24 cellular contexts compared by ENCODE assay signal in the genomic region with DNA sequence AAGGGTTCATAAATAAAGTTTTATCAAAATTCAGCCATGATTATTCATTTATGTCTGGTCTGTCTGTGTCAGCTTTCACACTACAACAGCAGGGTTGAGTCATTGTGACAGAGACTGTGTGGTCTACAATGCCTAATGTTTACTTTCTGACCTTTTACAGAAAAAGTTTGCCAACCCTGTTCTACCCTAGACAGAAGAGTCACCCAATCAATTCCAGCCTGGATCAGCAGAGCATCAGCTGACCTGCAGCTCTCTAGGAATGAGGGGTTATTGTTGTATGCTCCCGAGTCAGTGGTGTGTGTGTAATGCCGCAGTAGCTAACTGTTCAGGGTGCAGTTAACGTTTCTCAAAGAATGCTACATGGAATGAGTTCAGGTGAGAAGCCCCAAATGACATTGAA.
DNase-seq lines count a peak whose midpoint lies in the region; ATAC-seq, FAIRE-seq and TF ChIP-seq lines count a peak whose summit lies in the region.
"Had no signal": no experiment of that assay in that cellular context is flagged by ENCODE, and none has a peak within 500 bp of the region (broad histone marks: within the 10 kb centered on the region; RNA-seq: fewer than 3 reads in every experiment).

No MANE protein-coding gene starts in this region.

- peaks cover 11% of the 10 kb centered on the region; the same call in 1 of the 2 replicates for H3K4me1 ChIP-seq in HepG2 (ENCODE audit: insufficient read depth, low read length)
- H3K4me1 ChIP-seq in right lobe of liver, result no peaks in the 10 kb centered on the region
- H3K4me1 ChIP-seq: Peyer's patch had no signal

- TF ChIP-seq RAD21 in HepG2 (CRISPR knock-in tag; IDR thresholded peaks at IDR 0.05), result no peak

- H3K79me2 ChIP-seq in HepG2 (ENCODE audit: insufficient read depth, low read length), result no peaks in the 10 kb centered on the region

- peak; percentile 50 for DNase-seq in HepG2 (ENCODE audit: low spot score)
- DNase-seq in right lobe of liver, result no peak
- peak; percentile 15 for DNase-seq in HT1080 (ENCODE audit: low read depth)
- DNase-seq in stimulated activated effector memory CD8-positive, alpha-beta T cell treated with anti-CD3 and anti-CD28 coated beads, Interleukin-12 subunit alpha, Interleukin-12 subunit beta, amount 100 ng/mL, for 72 hours (ENCODE audit: low spot score in 2 of 2), result no peak
- DNase-seq in NCI-H187 treated with DMSO at 0.1 percent for 48 hours (lab: John Stamatoyannopoulos, UW), result no peak
- no peak for DNase-seq in ureter (ENCODE audit: low spot score)
- DNase-seq: KBM-7; MV-4-11; NCI-H1105 treated with DMSO at 0.1 percent for 48 hours; NCI-H146; NCI-H2029; NCI-H446 treated with DMSO at 0.1 percent for 48 hours; NCI-H526; NCI-H82; NK-92 treated with Interleukin-12 subunit alpha and Interleukin-12 subunit beta, amount 100 ng/mL, for 24 hours; Peyer's patch; SHP77 treated with DMSO at 0.1 percent for 48 hours had no signal

- H3K4me3 ChIP-seq in HepG2 (replicated peaks in 1 of 3; ENCODE audit: insufficient read depth in 1 of 3, low read depth in 2 of 3, low read length in 3 of 3), result no peak overlapping the region
- H3K4me3 ChIP-seq in right lobe of liver, result no peak overlapping the region
- H3K4me3 ChIP-seq: Peyer's patch, SK-N-MC had no signal

- CTCF ChIA-PET in HepG2 (lab: Yijun Ruan, JAX; ENCODE audit: low intra/inter-chr PET ratio, low total read pairs), result no interaction called here

- H3K27me3 ChIP-seq in HepG2 (ENCODE audit: control insufficient read depth in 1 of 2, insufficient read depth in 2 of 2, low read length in 2 of 2) (no peaks in the 10 kb centered on the region; a peak in 1 of 5 replicates), right lobe of liver (no peaks in the 10 kb centered on the region)
- H3K27me3 ChIP-seq: Peyer's patch had no signal

- FAIRE-seq in HepG2 (lab: Jason Lieb, UNC), result no peak
- FAIRE-seq: GM18507, HTR-8/SVneo had no signal

- H3K27ac ChIP-seq in HepG2 (ENCODE audit: extremely low read length, insufficient read depth, low read length) (no peak overlapping the region), right lobe of liver (no peak overlapping the region)
- H3K27ac ChIP-seq: C4-2B, Peyer's patch, SK-N-MC had no signal

- H3K9me3 Mint-ChIP-seq in activated T-helper 17 cell treated with anti-CD3 and anti-CD28 coated beads, Interleukin-2, amount 50 U/mL, for 72 hours, result no peaks in the 10 kb centered on the region
- H3K9me3 Mint-ChIP-seq in stimulated activated effector memory CD8-positive, alpha-beta T cell treated with anti-CD3 and anti-CD28 coated beads, Interleukin-12 subunit alpha, Interleukin-12 subunit beta, amount 100 ng/mL, for 72 hours, result no peaks in the 10 kb centered on the region
- H3K9me3 Mint-ChIP-seq: CD8-positive, alpha-beta T cell had no signal

- H3K36me3 ChIP-seq in HepG2 (replicated peaks in 1 of 2; ENCODE audit: control insufficient read depth in 1 of 2, insufficient read depth in 2 of 2, low read length in 2 of 2) (no peaks in the 10 kb centered on the region), right lobe of liver (no peaks in the 10 kb centered on the region)
- H3K36me3 ChIP-seq: Peyer's patch had no signal

- no peak overlapping the region for H3K4me2 ChIP-seq in HepG2 (ENCODE audit: low read depth, low read length)

- H3K27me3 Mint-ChIP-seq in activated T-helper 17 cell treated with anti-CD3 and anti-CD28 coated beads, Interleukin-2, amount 50 U/mL, for 72 hours, result peaks cover 31% of the 10 kb centered on the region

- POLR2A ChIA-PET in HepG2 (lab: Yijun Ruan, JAX), result no interaction called here

- intact Hi-C loops in HepG2 (cut with micrococcal nuclease; ENCODE audit: unreplicated experiment), result loop anchor here (10.0 kb wide), 1 partner anchor 50 kb away; no protein-coding TSS in a partner anchor
- intact Hi-C loops in right lobe of liver (cut with DNase I), result no loop called here

- no TSS peak for BruUV-seq in HepG2 (replicated peaks; lab: Mats Ljungman, UMichigan)

- H2AFZ ChIP-seq in HepG2 (ENCODE audit: low read length), result no peak overlapping the region

- TF ChIP-seq CTCF in HepG2 (CRISPR knock-in tag; IDR thresholded peaks at IDR 0.05), result no peak
- TF ChIP-seq CTCF in right lobe of liver (IDR thresholded peaks at IDR 0.05), result no peak

- no peak for TF ChIP-seq EP300 in HepG2 (IDR thresholded peaks at IDR 0.05; ENCODE audit: low read depth in 2 of 2, low read length in 2 of 2)
- no peak for TF ChIP-seq EP300 in HepG2 (CRISPR knock-in tag; IDR thresholded peaks at IDR 0.05; ENCODE audit: borderline replicate concordance)

- no peak overlapping the region for H3K27ac Mint-ChIP-seq in activated T-helper 17 cell treated with anti-CD3 and anti-CD28 coated beads, Interleukin-2, amount 50 U/mL, for 72 hours
- no peak overlapping the region for H3K27ac Mint-ChIP-seq in stimulated activated effector memory CD8-positive, alpha-beta T cell treated with anti-CD3 and anti-CD28 coated beads, Interleukin-12 subunit alpha, Interleukin-12 subunit beta, amount 100 ng/mL, for 72 hours
- H3K27ac Mint-ChIP-seq: B cell; CD8-positive, alpha-beta T cell had no signal

- in situ Hi-C loops in HepG2 (cut with HindIII; ENCODE audit: extremely low pct_ligation_motif_present, low pct_unique_long_range_greater_than_20kb), result loop anchor here (25.0 kb wide), 1 partner anchor 842 kb away; no protein-coding TSS in a partner anchor

- no peaks in the 10 kb centered on the region for H3K4me1 Mint-ChIP-seq in activated T-helper 17 cell treated with anti-CD3 and anti-CD28 coated beads, Interleukin-2, amount 50 U/mL, for 72 hours
- H3K4me1 Mint-ChIP-seq in stimulated activated effector memory CD8-positive, alpha-beta T cell treated with anti-CD3 and anti-CD28 coated beads, Interleukin-12 subunit alpha, Interleukin-12 subunit beta, amount 100 ng/mL, for 72 hours, result peaks cover 7% of the 10 kb centered on the region
- H3K4me1 Mint-ChIP-seq: B cell had no signal

- no peaks in the 10 kb centered on the region for H3K36me3 Mint-ChIP-seq in activated T-helper 17 cell treated with anti-CD3 and anti-CD28 coated beads, Interleukin-2, amount 50 U/mL, for 72 hours (ENCODE audit: low read depth)
- no peaks in the 10 kb centered on the region for H3K36me3 Mint-ChIP-seq in stimulated activated effector memory CD8-positive, alpha-beta T cell treated with anti-CD3 and anti-CD28 coated beads, Interleukin-12 subunit alpha, Interleukin-12 subunit beta, amount 100 ng/mL, for 72 hours
- H3K36me3 Mint-ChIP-seq: CD8-positive, alpha-beta T cell had no signal

- no peaks in the 10 kb centered on the region for H3K9me3 ChIP-seq in HepG2 (ENCODE audit: low read length)
- no peaks in the 10 kb centered on the region for H3K9me3 ChIP-seq in right lobe of liver
- H3K9me3 ChIP-seq: Peyer's patch had no signal

- no peak overlapping the region for H3K9ac ChIP-seq in HepG2 (ENCODE audit: insufficient read depth, low read depth, low read length)

- WGBS in HepG2 (ENCODE audit: low lambda C conversion rate), result 6% methylated on average over 3 of the region's 3 CpGs
- 11% methylated on average over 1 of the region's 3 CpGs for WGBS in right lobe of liver (ENCODE audit: insufficient coverage, low coverage, low lambda C conversion rate, missing lambda C conversion rate)

- TF ChIP-seq POLR2A in HepG2 (IDR thresholded peaks at IDR 0.05; ENCODE audit: insufficient read depth in 1 of 2, low read depth in 2 of 2, low read length in 2 of 2) (no peak), right lobe of liver (IDR thresholded peaks at IDR 0.05) (no peak)

- H3K4me3 Mint-ChIP-seq in activated T-helper 17 cell treated with anti-CD3 and anti-CD28 coated beads, Interleukin-2, amount 50 U/mL, for 72 hours, result no peak overlapping the region
- no peak overlapping the region for H3K4me3 Mint-ChIP-seq in stimulated activated effector memory CD8-positive, alpha-beta T cell treated with anti-CD3 and anti-CD28 coated beads, Interleukin-12 subunit alpha, Interleukin-12 subunit beta, amount 100 ng/mL, for 72 hours
- H3K4me3 Mint-ChIP-seq: B cell; CD8-positive, alpha-beta T cell had no signal

- no peaks in the 10 kb centered on the region for H4K20me1 ChIP-seq in HepG2 (ENCODE audit: insufficient read depth, low read length)

- ATAC-seq in HepG2 (peak; percentile 53; the same call in 2 of the 3 replicates), right lobe of liver (no peak)
- peak; percentile 74 for ATAC-seq in activated T-helper 17 cell treated with anti-CD3 and anti-CD28 coated beads, Interleukin-2, amount 50 U/mL, for 72 hours (replicated peaks)
- peak; percentile 61 for ATAC-seq in stimulated activated effector memory CD8-positive, alpha-beta T cell treated with anti-CD3 and anti-CD28 coated beads, Interleukin-12 subunit alpha, Interleukin-12 subunit beta, amount 100 ng/mL, for 72 hours
- ATAC-seq: CD8-positive, alpha-beta T cell had no signal

TF ChIP-seq in HepG2, 621 proteins besides CTCF, POLR2A, EP300 and RAD21 (continues in another document):
- TF ChIP-seq CREM (IDR thresholded peaks at IDR 0.05), result peak; percentile 12; the same call in 1 of the 2 replicates
- no peak for TF ChIP-seq CREM (CRISPR knock-in tag; IDR thresholded peaks at IDR 0.05)
- peak; percentile 98 for TF ChIP-seq BCL6 (CRISPR knock-in tag; IDR thresholded peaks at IDR 0.05)
- TF ChIP-seq, protein P1, sequence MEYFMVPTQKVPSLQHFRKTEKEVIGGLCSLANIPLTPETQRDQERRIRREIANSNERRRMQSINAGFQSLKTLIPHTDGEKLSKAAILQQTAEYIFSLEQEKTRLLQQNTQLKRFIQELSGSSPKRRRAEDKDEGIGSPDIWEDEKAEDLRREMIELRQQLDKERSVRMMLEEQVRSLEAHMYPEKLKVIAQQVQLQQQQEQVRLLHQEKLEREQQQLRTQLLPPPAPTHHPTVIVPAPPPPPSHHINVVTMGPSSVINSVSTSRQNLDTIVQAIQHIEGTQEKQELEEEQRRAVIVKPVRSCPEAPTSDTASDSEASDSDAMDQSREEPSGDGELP (IDR thresholded peaks at IDR 0.05; ENCODE audit: borderline replicate concordance, low read depth), result peak; percentile 74; the same call in 1 of the 2 replicates
- no peak for TF ChIP-seq ZNF484 (CRISPR knock-in tag; IDR thresholded peaks at IDR 0.05; ENCODE audit: borderline replicate concordance, low read depth)
- peak; percentile 52 for TF ChIP-seq RARA (CRISPR knock-in tag; IDR thresholded peaks at IDR 0.05)
- TF ChIP-seq, protein P2, sequence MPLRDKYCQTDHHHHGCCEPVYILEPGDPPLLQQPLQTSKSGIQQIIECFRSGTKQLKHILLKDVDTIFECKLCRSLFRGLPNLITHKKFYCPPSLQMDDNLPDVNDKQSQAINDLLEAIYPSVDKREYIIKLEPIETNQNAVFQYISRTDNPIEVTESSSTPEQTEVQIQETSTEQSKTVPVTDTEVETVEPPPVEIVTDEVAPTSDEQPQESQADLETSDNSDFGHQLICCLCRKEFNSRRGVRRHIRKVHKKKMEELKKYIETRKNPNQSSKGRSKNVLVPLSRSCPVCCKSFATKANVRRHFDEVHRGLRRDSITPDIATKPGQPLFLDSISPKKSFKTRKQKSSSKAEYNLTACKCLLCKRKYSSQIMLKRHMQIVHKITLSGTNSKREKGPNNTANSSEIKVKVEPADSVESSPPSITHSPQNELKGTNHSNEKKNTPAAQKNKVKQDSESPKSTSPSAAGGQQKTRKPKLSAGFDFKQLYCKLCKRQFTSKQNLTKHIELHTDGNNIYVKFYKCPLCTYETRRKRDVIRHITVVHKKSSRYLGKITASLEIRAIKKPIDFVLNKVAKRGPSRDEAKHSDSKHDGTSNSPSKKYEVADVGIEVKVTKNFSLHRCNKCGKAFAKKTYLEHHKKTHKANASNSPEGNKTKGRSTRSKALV (CRISPR knock-in tag; IDR thresholded peaks at IDR 0.05), result no peak

Comparison
In these comparisons a context has a peak if more than half of its experiments do, and no peak if none do; other contexts are left out.
1. ATAC-seq: peak in HepG2 (single experiment), activated T-helper 17 cell treated with anti-CD3 and anti-CD28 coated beads, Interleukin-2, amount 50 U/mL, for 72 hours (single experiment) and stimulated activated effector memory CD8-positive, alpha-beta T cell treated with anti-CD3 and anti-CD28 coated beads, Interleukin-12 subunit alpha, Interleukin-12 subunit beta, amount 100 ng/mL, for 72 hours (single experiment); none in right lobe of liver (0 of 4).
2. DNase-seq: peak in HepG2 (single experiment) and HT1080 (single experiment); none in right lobe of liver (0 of 3), stimulated activated effector memory CD8-positive, alpha-beta T cell treated with anti-CD3 and anti-CD28 coated beads, Interleukin-12 subunit alpha, Interleukin-12 subunit beta, amount 100 ng/mL, for 72 hours (0 of 2), NCI-H187 treated with DMSO at 0.1 percent for 48 hours (single experiment) and ureter (single experiment).